24 cellular contexts compared by ENCODE assay signal in the genomic region with DNA sequence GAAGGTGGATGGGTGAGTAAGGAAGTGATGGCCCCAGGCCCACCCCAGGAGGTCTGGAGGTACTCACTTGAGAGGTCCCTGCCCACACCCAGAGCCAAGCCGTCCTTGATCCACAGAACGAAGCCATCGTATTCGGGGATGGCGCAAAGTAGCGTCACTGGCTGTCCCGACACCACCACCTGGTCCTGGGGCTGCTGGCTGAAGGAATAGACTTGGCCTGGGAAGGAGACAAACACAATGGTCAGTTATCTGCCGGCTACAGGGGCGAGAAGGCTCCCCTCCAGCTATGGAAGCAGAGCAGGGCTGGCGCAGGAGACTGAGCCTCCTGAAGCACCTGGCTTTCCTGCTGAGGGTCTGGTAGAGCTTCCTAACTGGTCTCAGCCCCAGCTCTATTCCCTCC.
"Had no signal": no experiment of that assay in that cellular context is flagged by ENCODE, and none has a peak within 500 bp of the region (broad histone marks: within the 10 kb centered on the region; RNA-seq: fewer than 3 reads in every experiment).

No MANE protein-coding gene starts in this region.

- H3K4me3 ChIP-seq: adrenal gland, body of pancreas, colonic mucosa, gastrocnemius medialis had no signal

- H3K4me3 Mint-ChIP-seq: activated CD4-positive, alpha-beta memory T cell treated with anti-CD3 and anti-CD28 coated beads for 36 hours; activated CD4-positive, alpha-beta T cell treated with anti-CD3 and anti-CD28 coated beads for 36 hours; activated CD4-positive, alpha-beta T cell treated with anti-CD3 and anti-CD28 coated beads, Interleukin-2, amount 10 ng/mL, durations not matched to agents 24 days and 14 days; activated naive CD4-positive, alpha-beta T cell treated with anti-CD3 and anti-CD28 coated beads for 36 hours; activated naive CD4-positive, alpha-beta T cell treated with anti-CD3 and anti-CD28 coated beads, Interleukin-2, amount 50 U/mL, for 24 hours; activated naive CD8-positive, alpha-beta T cell treated with anti-CD3 and anti-CD28 coated beads for 36 hours; activated naive CD8-positive, alpha-beta T cell treated with anti-CD3 and anti-CD28 coated beads, Interleukin-2, amount 50 U/mL, for 24 hours; activated T-cell treated with anti-CD3 and anti-CD28 coated beads, Interleukin-2, amount 50 U/mL, for 24 hours; activated T-cell treated with anti-CD3 and anti-CD28 coated beads, Interleukin-2, amount 50 U/mL, for 72 hours had no signal

- DNase-seq: activated CD4-positive, alpha-beta memory T cell treated with anti-CD3 and anti-CD28 coated beads for 36 hours; activated CD4-positive, alpha-beta T cell treated with anti-CD3 and anti-CD28 coated beads for 36 hours; activated CD4-positive, alpha-beta T cell treated with anti-CD3 and anti-CD28 coated beads, Interleukin-2, amount 10 ng/mL, durations not matched to agents 24 days and 14 days; activated CD4-positive, CD25-positive, alpha-beta regulatory T cell; activated CD4-positive, CD25-positive, alpha-beta regulatory T cell treated with anti-CD3 and anti-CD28 coated beads, Interleukin-2, amount 50 U/mL, for 72 hours; activated CD8-positive, alpha-beta memory T cell treated with anti-CD3 and anti-CD28 coated beads, Interleukin-2, amount 50 U/mL, for 48 hours; activated naive CD4-positive, alpha-beta T cell treated with anti-CD3 and anti-CD28 coated beads for 36 hours; activated naive CD8-positive, alpha-beta T cell treated with anti-CD3 and anti-CD28 coated beads for 36 hours; activated naive CD8-positive, alpha-beta T cell treated with anti-CD3 and anti-CD28 coated beads, Interleukin-2, amount 50 U/mL, for 24 hours; activated T-cell treated with anti-CD3 and anti-CD28 coated beads for 4 hours; activated T-cell treated with anti-CD3 and anti-CD28 coated beads, Interleukin-2, amount 50 U/mL, for 24 hours; activated T-cell treated with anti-CD3 and anti-CD28 coated beads, Interleukin-2, amount 50 U/mL, for 72 hours; adrenal gland; amygdala; body of pancreas; caudate nucleus; colonic mucosa; effector CD8-positive, alpha-beta T cell; foreskin keratinocyte; gastrocnemius medialis; head of caudate nucleus; T-helper 2 cell had no signal

- H3K27me3 Mint-ChIP-seq: activated CD4-positive, alpha-beta T cell treated with anti-CD3 and anti-CD28 coated beads for 36 hours; activated CD4-positive, alpha-beta T cell treated with anti-CD3 and anti-CD28 coated beads, Interleukin-2, amount 10 ng/mL, durations not matched to agents 24 days and 14 days; activated naive CD8-positive, alpha-beta T cell treated with anti-CD3 and anti-CD28 coated beads for 36 hours had no signal

- H3K4me1 ChIP-seq: adrenal gland, body of pancreas, colonic mucosa, foreskin keratinocyte, gastrocnemius medialis had no signal

- ATAC-seq: activated CD4-positive, alpha-beta T cell treated with anti-CD3 and anti-CD28 coated beads for 36 hours; activated naive CD8-positive, alpha-beta T cell treated with anti-CD3 and anti-CD28 coated beads, Interleukin-2, amount 50 U/mL, for 24 hours; activated T-cell treated with anti-CD3 and anti-CD28 coated beads, Interleukin-2, amount 50 U/mL, for 72 hours; body of pancreas; foreskin keratinocyte; gastrocnemius medialis had no signal

- H3K27ac ChIP-seq: adrenal gland, body of pancreas, colonic mucosa, epithelial cell of prostate, foreskin keratinocyte, gastrocnemius medialis had no signal

- H3K9me3 ChIP-seq: adrenal gland, body of pancreas, colonic mucosa, gastrocnemius medialis had no signal

- H3K4me1 Mint-ChIP-seq: activated CD4-positive, alpha-beta T cell treated with anti-CD3 and anti-CD28 coated beads for 36 hours; activated CD4-positive, alpha-beta T cell treated with anti-CD3 and anti-CD28 coated beads, Interleukin-2, amount 10 ng/mL, durations not matched to agents 24 days and 14 days; activated naive CD4-positive, alpha-beta T cell treated with anti-CD3 and anti-CD28 coated beads, Interleukin-2, amount 50 U/mL, for 24 hours; activated naive CD8-positive, alpha-beta T cell treated with anti-CD3 and anti-CD28 coated beads for 36 hours; activated naive CD8-positive, alpha-beta T cell treated with anti-CD3 and anti-CD28 coated beads, Interleukin-2, amount 50 U/mL, for 24 hours had no signal

- H3K36me3 Mint-ChIP-seq: activated CD4-positive, alpha-beta memory T cell treated with anti-CD3 and anti-CD28 coated beads for 36 hours; activated naive CD4-positive, alpha-beta T cell treated with anti-CD3 and anti-CD28 coated beads, Interleukin-2, amount 50 U/mL, for 24 hours; activated naive CD8-positive, alpha-beta T cell treated with anti-CD3 and anti-CD28 coated beads for 36 hours had no signal

- H3K36me3 ChIP-seq: adrenal gland, colonic mucosa, gastrocnemius medialis had no signal

- H3K9me3 Mint-ChIP-seq: activated CD4-positive, alpha-beta memory T cell treated with anti-CD3 and anti-CD28 coated beads for 36 hours; activated CD4-positive, alpha-beta T cell treated with anti-CD3 and anti-CD28 coated beads, Interleukin-2, amount 10 ng/mL, durations not matched to agents 24 days and 14 days; activated naive CD4-positive, alpha-beta T cell treated with anti-CD3 and anti-CD28 coated beads for 36 hours; activated naive CD4-positive, alpha-beta T cell treated with anti-CD3 and anti-CD28 coated beads, Interleukin-2, amount 50 U/mL, for 24 hours; activated naive CD8-positive, alpha-beta T cell treated with anti-CD3 and anti-CD28 coated beads for 36 hours; activated naive CD8-positive, alpha-beta T cell treated with anti-CD3 and anti-CD28 coated beads, Interleukin-2, amount 50 U/mL, for 24 hours; activated T-cell treated with anti-CD3 and anti-CD28 coated beads, Interleukin-2, amount 50 U/mL, for 24 hours; activated T-cell treated with anti-CD3 and anti-CD28 coated beads, Interleukin-2, amount 50 U/mL, for 72 hours had no signal

- H3K27me3 ChIP-seq: adrenal gland, body of pancreas, colonic mucosa, foreskin keratinocyte had no signal

- H3K27ac Mint-ChIP-seq: activated CD4-positive, alpha-beta memory T cell treated with anti-CD3 and anti-CD28 coated beads for 36 hours; activated CD4-positive, alpha-beta T cell treated with anti-CD3 and anti-CD28 coated beads for 36 hours; activated CD4-positive, alpha-beta T cell treated with anti-CD3 and anti-CD28 coated beads, Interleukin-2, amount 10 ng/mL, durations not matched to agents 24 days and 14 days; activated naive CD4-positive, alpha-beta T cell treated with anti-CD3 and anti-CD28 coated beads for 36 hours; activated naive CD4-positive, alpha-beta T cell treated with anti-CD3 and anti-CD28 coated beads, Interleukin-2, amount 50 U/mL, for 24 hours; activated naive CD8-positive, alpha-beta T cell treated with anti-CD3 and anti-CD28 coated beads for 36 hours; activated naive CD8-positive, alpha-beta T cell treated with anti-CD3 and anti-CD28 coated beads, Interleukin-2, amount 50 U/mL, for 24 hours; activated T-cell treated with anti-CD3 and anti-CD28 coated beads, Interleukin-2, amount 50 U/mL, for 24 hours; activated T-cell treated with anti-CD3 and anti-CD28 coated beads, Interleukin-2, amount 50 U/mL, for 72 hours had no signal
